ENCODE assay signal across 20 cellular contexts in the genomic region with DNA sequence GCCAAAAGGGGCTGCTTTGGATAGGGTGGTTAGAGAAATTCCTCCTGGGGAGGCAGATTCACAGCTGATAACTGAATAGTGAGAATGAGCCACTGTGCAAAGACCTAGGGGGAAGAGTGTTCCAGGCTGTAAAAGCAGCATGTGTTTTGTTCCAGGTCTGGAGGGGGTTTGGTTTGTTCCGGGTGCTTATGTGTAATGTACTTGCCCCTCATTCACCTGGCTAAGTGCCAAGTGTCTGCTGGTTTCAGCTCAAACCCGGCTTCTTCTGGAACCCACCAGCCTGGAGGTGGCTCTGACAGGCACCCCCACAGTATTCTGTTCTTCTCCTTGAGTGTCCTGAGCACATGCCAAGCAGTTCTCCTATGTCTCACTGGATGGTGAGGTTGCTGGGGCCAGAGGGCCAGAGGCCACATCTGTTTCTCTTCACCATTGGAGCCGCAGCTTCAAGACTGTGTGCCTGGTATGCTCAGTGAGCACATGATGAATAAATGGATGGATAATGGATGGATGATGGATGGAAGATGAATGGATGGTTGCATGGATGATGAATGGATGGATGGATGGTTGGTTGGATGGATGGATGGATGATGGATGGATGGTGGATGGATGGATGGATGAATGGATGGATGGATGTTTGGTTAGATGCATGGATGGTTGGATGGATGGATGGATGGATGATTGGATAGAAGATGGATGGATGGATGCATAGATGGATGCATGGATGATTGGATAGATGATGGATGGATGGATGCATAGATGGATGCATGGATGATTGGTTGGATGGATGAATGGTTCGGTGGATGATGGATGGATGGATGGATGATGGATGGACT.
A peak's percentile ranks its signal among the peaks of the same experiment; 100 is the strongest.
DNase-seq lines count a peak whose midpoint lies in the region; ATAC-seq, FAIRE-seq and TF ChIP-seq lines count a peak whose summit lies in the region.
"Had no signal": no experiment of that assay in that cellular context is flagged by ENCODE, and none has a peak within 500 bp of the region (broad histone marks: within the 10 kb centered on the region; RNA-seq: fewer than 3 reads in every experiment).

No MANE protein-coding gene starts in this region.

- TF ChIP-seq CTCF in A549 (IDR thresholded peaks at IDR 0.05) (no peak), RWPE2 (IDR thresholded peaks at IDR 0.05; ENCODE audit: poor library complexity, severe bottlenecking) (no peak), fibroblast of mammary gland (conservative IDR thresholded peaks at IDR 0.05; ENCODE audit: control insufficient read depth, insufficient read depth, low read depth, low read length) (no peak), GM23338 (conservative IDR thresholded peaks at IDR 0.05; ENCODE audit: low read depth in 2 of 2) (no peak)

- H3K27ac ChIP-seq in A549 (no peak overlapping the region), GM23248 (no peak overlapping the region), RWPE2 (ENCODE audit: poor library complexity, severe bottlenecking) (no peak overlapping the region), GM23338 (ENCODE audit: low read depth) (no peak overlapping the region)

- peaks cover 2% of the 10 kb centered on the region for H3K27me3 Mint-ChIP-seq in GM23338 (ENCODE audit: insufficient read depth, low read depth, poor library complexity)

- H3K27me3 ChIP-seq in GM23248 (replicated peaks; ENCODE audit: insufficient read depth), result no peaks in the 10 kb centered on the region
- H3K27me3 ChIP-seq in RWPE2 (ENCODE audit: insufficient read depth, poor library complexity, severe bottlenecking), result no peaks in the 10 kb centered on the region
- H3K27me3 ChIP-seq in GM23338 (ENCODE audit: insufficient read depth), result no peaks in the 10 kb centered on the region

- H3K36me3 Mint-ChIP-seq in GM23338 (ENCODE audit: low read depth), result no peaks in the 10 kb centered on the region

- no peak overlapping the region for H3K4me2 ChIP-seq in A549
- no peak overlapping the region for H3K4me2 ChIP-seq in GM23248 (ENCODE audit: unreplicated experiment)
- H3K4me2 ChIP-seq in GM23338, result no peak overlapping the region

- DNase-seq in A549 (ENCODE audit: low read depth in 1 of 2, low spot score in 1 of 2), result no peak
- DNase-seq in GM23248, result peak; percentile 35
- peak; percentile 71 for DNase-seq in RWPE2 (ENCODE audit: low spot score)
- peak; percentile 5 for DNase-seq in fibroblast of mammary gland (ENCODE audit: low read depth)
- no peak for DNase-seq in NCI-H510A treated with DMSO at 0.1 percent for 48 hours (lab: John Stamatoyannopoulos, UW)
- DNase-seq in GM23338 (ENCODE audit: low spot score), result no peak
- no peak for DNase-seq in left lobe of liver (ENCODE audit: low spot score)
- no peak for DNase-seq in activated CD4-positive, alpha-beta T cell treated with anti-CD3 and anti-CD28 coated beads for 1 hour
- DNase-seq: 8988T; HCEC 1CT; Kasumi-1; NCI-H1417; NCI-H187 treated with DMSO at 0.1 percent for 48 hours; NCI-H2107; NCI-H774; NK-92 treated with Interleukin-12 subunit alpha and Interleukin-12 subunit beta, amount 100 ng/mL, for 24 hours had no signal

- ATAC-seq in A549, result no peak
- ATAC-seq in RWPE2 (ENCODE audit: low read depth), result no peak
- no peak for ATAC-seq in GM23338
- ATAC-seq in left lobe of liver, result no peak
- ATAC-seq: Right ventricle myocardium inferior had no signal

- H3F3A ChIP-seq in GM23248 (ENCODE audit: insufficient read depth), result peaks cover 4% of the 10 kb centered on the region; the same call in 1 of the 2 replicates
- H3F3A ChIP-seq in GM23338 (replicated peaks; ENCODE audit: low read depth), result no peaks in the 10 kb centered on the region

- no peaks in the 10 kb centered on the region for H3K4me1 Mint-ChIP-seq in GM23338
- H3K4me1 Mint-ChIP-seq: B cell had no signal

- CTCF ChIA-PET in A549 (lab: Yijun Ruan, JAX), result interaction anchor here (0.6 to 1.7 kb wide), 7 partner anchors 8 to 488 kb away, joined by 3 to 7 read pairs (median 4); no protein-coding TSS in a partner anchor

- FAIRE-seq in A549 (lab: Jason Lieb, UNC), result no peak
- FAIRE-seq: D721Med, GM12891 had no signal

- H3K9ac ChIP-seq in GM23248, result no peak overlapping the region

- H3K9me2 ChIP-seq in GM23248 (ENCODE audit: insufficient read depth), result no peaks in the 10 kb centered on the region
- peaks cover 7% of the 10 kb centered on the region; the same call in 1 of the 2 replicates for H3K9me2 ChIP-seq in GM23338 (ENCODE audit: insufficient read depth)

- no peak overlapping the region for H3K27ac Mint-ChIP-seq in GM23338
- H3K27ac Mint-ChIP-seq: B cell had no signal

- TF ChIP-seq EP300 in A549 (IDR thresholded peaks at IDR 0.05), result no peak

- H3K4me3 ChIP-seq in A549, result no peak overlapping the region
- H3K4me3 ChIP-seq in GM23248, result no peak overlapping the region
- no peak overlapping the region for H3K4me3 ChIP-seq in RWPE2 (ENCODE audit: severe bottlenecking)
- H3K4me3 ChIP-seq in fibroblast of mammary gland (ENCODE audit: control insufficient read depth, low read depth, low read length), result no peak overlapping the region
- H3K4me3 ChIP-seq in GM23338, result no peak overlapping the region

- H3K36me3 ChIP-seq in GM23248 (ENCODE audit: low read depth), result no peaks in the 10 kb centered on the region
- no peaks in the 10 kb centered on the region for H3K36me3 ChIP-seq in RWPE2 (ENCODE audit: low read depth)
- H3K36me3 ChIP-seq in GM23338 (ENCODE audit: insufficient read depth), result no peaks in the 10 kb centered on the region

- no peaks in the 10 kb centered on the region for H3K79me2 ChIP-seq in GM23248 (ENCODE audit: insufficient read depth)
- no peaks in the 10 kb centered on the region for H3K79me2 ChIP-seq in GM23338 (replicated peaks; ENCODE audit: insufficient read depth)

- H4K20me1 ChIP-seq in GM23248 (ENCODE audit: insufficient read depth) (no peaks in the 10 kb centered on the region), GM23338 (replicated peaks; ENCODE audit: insufficient read depth) (no peaks in the 10 kb centered on the region)

- H3K9me3 ChIP-seq in A549, result 0 out of 3 replicates have a peak, but pooled peaks cover 3% of the 10 kb centered on the region
- no peaks in the 10 kb centered on the region for H3K9me3 ChIP-seq in GM23248 (ENCODE audit: low read depth)
- no peaks in the 10 kb centered on the region for H3K9me3 ChIP-seq in RWPE2 (ENCODE audit: severe bottlenecking)

- no peaks in the 10 kb centered on the region for H3K9me3 Mint-ChIP-seq in GM23338

- H3K4me1 ChIP-seq in A549, result peaks cover 8% of the 10 kb centered on the region; the same call in 2 of the 3 replicates
- H3K4me1 ChIP-seq in GM23248 (ENCODE audit: insufficient read depth), result peaks cover 22% of the 10 kb centered on the region
- H3K4me1 ChIP-seq in RWPE2 (ENCODE audit: insufficient read depth, poor library complexity, severe bottlenecking), result peaks cover 18% of the 10 kb centered on the region
- H3K4me1 ChIP-seq in GM23338 (ENCODE audit: insufficient read depth), result no peaks in the 10 kb centered on the region

- 25% methylated on average over 4 of the region's 4 CpGs for WGBS in A549 (ENCODE audit: missing lambda C conversion rate)
- WGBS in GM23248 (ENCODE audit: low coverage in 1 of 2, low lambda C conversion rate in 2 of 2, missing lambda C conversion rate in 2 of 2), 2 experiments, result 41 to 42% methylated on average over 4 of the region's 4 CpGs

- H2AFZ ChIP-seq in GM23248 (no peak overlapping the region), GM23338 (no peak overlapping the region)

- no peak overlapping the region for H3K4me3 Mint-ChIP-seq in GM23338
- H3K4me3 Mint-ChIP-seq: B cell had no signal

- POLR2A ChIA-PET in A549 (lab: Yijun Ruan, JAX), result no interaction called here

- TF ChIP-seq POLR2A in A549 (IDR thresholded peaks at IDR 0.05; ENCODE audit: low read length), result no peak

- no peak for TF ChIP-seq RAD21 in A549 (conservative IDR thresholded peaks at IDR 0.05 in 1 of 2, IDR thresholded peaks at IDR 0.05 in 1 of 2)

- in situ Hi-C loops in GM23248 (cut with MboI), result no loop called here

TF ChIP-seq in A549, 52 proteins besides CTCF, POLR2A, EP300 and RAD21:
- no peak for TF ChIP-seq RCOR1 (IDR thresholded peaks at IDR 0.05; ENCODE audit: low read depth, low read length)
- 0 out of 2 replicates have a peak, but pooled peaks have one; percentile 23 for TF ChIP-seq EHMT2 (IDR thresholded peaks at IDR 0.05; ENCODE audit: low read depth)

TF ChIP-seq in GM23338, 12 proteins besides CTCF, POLR2A, EP300 and RAD21 (continues in another document):
- TF ChIP-seq EZH2phosphoT487 (IDR thresholded peaks at IDR 0.05; ENCODE audit: unreplicated experiment) (no peak), ZNF114 (CRISPR knock-in tag; IDR thresholded peaks at IDR 0.05) (no peak)
- TF ChIP-seq, protein P1, sequence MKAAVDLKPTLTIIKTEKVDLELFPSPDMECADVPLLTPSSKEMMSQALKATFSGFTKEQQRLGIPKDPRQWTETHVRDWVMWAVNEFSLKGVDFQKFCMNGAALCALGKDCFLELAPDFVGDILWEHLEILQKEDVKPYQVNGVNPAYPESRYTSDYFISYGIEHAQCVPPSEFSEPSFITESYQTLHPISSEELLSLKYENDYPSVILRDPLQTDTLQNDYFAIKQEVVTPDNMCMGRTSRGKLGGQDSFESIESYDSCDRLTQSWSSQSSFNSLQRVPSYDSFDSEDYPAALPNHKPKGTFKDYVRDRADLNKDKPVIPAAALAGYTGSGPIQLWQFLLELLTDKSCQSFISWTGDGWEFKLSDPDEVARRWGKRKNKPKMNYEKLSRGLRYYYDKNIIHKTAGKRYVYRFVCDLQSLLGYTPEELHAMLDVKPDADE (IDR thresholded peaks at IDR 0.05), result no peak
- TF ChIP-seq, protein P2, sequence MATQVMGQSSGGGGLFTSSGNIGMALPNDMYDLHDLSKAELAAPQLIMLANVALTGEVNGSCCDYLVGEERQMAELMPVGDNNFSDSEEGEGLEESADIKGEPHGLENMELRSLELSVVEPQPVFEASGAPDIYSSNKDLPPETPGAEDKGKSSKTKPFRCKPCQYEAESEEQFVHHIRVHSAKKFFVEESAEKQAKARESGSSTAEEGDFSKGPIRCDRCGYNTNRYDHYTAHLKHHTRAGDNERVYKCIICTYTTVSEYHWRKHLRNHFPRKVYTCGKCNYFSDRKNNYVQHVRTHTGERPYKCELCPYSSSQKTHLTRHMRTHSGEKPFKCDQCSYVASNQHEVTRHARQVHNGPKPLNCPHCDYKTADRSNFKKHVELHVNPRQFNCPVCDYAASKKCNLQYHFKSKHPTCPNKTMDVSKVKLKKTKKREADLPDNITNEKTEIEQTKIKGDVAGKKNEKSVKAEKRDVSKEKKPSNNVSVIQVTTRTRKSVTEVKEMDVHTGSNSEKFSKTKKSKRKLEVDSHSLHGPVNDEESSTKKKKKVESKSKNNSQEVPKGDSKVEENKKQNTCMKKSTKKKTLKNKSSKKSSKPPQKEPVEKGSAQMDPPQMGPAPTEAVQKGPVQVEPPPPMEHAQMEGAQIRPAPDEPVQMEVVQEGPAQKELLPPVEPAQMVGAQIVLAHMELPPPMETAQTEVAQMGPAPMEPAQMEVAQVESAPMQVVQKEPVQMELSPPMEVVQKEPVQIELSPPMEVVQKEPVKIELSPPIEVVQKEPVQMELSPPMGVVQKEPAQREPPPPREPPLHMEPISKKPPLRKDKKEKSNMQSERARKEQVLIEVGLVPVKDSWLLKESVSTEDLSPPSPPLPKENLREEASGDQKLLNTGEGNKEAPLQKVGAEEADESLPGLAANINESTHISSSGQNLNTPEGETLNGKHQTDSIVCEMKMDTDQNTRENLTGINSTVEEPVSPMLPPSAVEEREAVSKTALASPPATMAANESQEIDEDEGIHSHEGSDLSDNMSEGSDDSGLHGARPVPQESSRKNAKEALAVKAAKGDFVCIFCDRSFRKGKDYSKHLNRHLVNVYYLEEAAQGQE (IDR thresholded peaks at IDR 0.05; ENCODE audit: unreplicated experiment), result no peak

Comparison
In these comparisons a context has a peak if more than half of its experiments do, and no peak if none do; other contexts are left out.
1. DNase-seq: peak in GM23248 (single experiment), RWPE2 (single experiment) and fibroblast of mammary gland (single experiment); none in A549 (0 of 2), NCI-H510A treated with DMSO at 0.1 percent for 48 hours (single experiment), GM23338 (single experiment), left lobe of liver (single experiment) and activated CD4-positive, alpha-beta T cell treated with anti-CD3 and anti-CD28 coated beads for 1 hour (single experiment).